Comparison of ENCODE assay signal across 14 cellular contexts in the genomic region with DNA sequence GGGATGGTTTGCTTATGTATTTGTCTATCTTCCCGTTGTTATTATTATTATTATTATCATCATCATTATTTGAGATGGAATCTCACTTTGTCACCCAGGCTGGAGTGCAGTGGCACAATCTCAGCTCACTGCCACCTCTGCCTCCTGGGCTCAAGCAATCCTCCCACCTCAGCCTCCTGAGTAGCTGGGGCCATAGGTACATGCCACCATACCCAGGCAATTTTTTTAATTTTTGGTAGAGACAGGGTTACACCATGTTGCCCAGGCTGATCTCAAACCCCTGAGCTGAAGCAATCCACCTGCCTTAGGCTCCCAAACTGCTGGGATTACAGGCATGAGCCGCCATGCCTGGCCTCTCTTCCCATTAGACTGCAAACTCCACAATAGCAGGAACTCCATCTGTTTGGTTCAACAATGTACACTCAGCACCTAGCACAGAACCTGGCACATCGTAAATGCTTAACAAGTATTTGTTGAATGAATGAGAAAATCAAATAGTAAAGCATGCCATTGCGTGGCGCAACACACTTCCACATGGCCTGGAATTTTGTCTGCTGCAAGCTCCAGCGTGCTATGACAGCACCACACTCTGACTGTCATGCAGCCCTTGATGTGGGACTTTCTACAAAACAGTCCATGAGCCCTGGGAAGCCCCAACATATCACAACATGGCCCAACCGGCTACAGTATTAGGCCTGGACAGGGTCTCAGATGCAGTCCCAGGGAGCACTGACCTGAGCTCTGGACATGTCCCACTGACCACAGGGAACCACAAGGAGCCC. TPM values are rescaled to one million over a fixed set of nuclear protein-coding genes. Genes with fewer than 3 reads are reported as not detected.
A peak's percentile ranks its signal among the peaks of the same experiment; 100 is the strongest.
DNase-seq lines count a peak whose midpoint lies in the region; ATAC-seq and TF ChIP-seq lines count a peak whose summit lies in the region.
"Had no signal": no experiment of that assay in that cellular context is flagged by ENCODE, and none has a peak within 500 bp of the region (broad histone marks: within the 10 kb centered on the region; RNA-seq: fewer than 3 reads in every experiment).

No MANE protein-coding gene starts in this region.

- H3K4me1 ChIP-seq in transverse colon = peaks cover 8 to 36% (median 35%) of the 10 kb centered on the region in 4 donors

- H3K4me1 Mint-ChIP-seq in activated CD8-positive, alpha-beta memory T cell treated with anti-CD3 and anti-CD28 coated beads, Interleukin-2, amount 10 ng/mL, durations not matched to agents 7 days and 5 days = peaks cover 2% of the 10 kb centered on the region
- peaks cover 71% of the 10 kb centered on the region for H3K4me1 Mint-ChIP-seq in mesothelial cell of epicardium

- in situ Hi-C loops in transverse colon (cut with MboI; ENCODE audit: low pct_ligation_motif_present in 1 of 4, low pct_unique_long_range_greater_than_20kb in 1 of 4, low sequenced_read_pairs in 3 of 4) = loop anchor here in 1 of 4 donors (25.0 kb wide), 1 partner anchor 385 kb away; no protein-coding TSS in a partner anchor

- H3K27me3 ChIP-seq in transverse colon = no peaks in the 10 kb centered on the region
- H3K27me3 ChIP-seq: testis had no signal

- H3K4me3 Mint-ChIP-seq in activated CD8-positive, alpha-beta memory T cell treated with anti-CD3 and anti-CD28 coated beads, Interleukin-2, amount 10 ng/mL, durations not matched to agents 7 days and 5 days = no peak overlapping the region
- no peak overlapping the region for H3K4me3 Mint-ChIP-seq in mesothelial cell of epicardium
- H3K4me3 Mint-ChIP-seq: dendritic cell treated with granulocyte-macrophage colony-stimulating factor and Interleukin-4, amounts not matched to agents 40 ng/mL and 50 ng/mL, for 4 days; neural progenitor cell had no signal

- H3K4me3 ChIP-seq in transverse colon = no peak overlapping the region
- H3K4me3 ChIP-seq: neural progenitor cell, testis had no signal

- H3K36me3 Mint-ChIP-seq in activated CD8-positive, alpha-beta memory T cell treated with anti-CD3 and anti-CD28 coated beads, Interleukin-2, amount 10 ng/mL, durations not matched to agents 7 days and 5 days = no peaks in the 10 kb centered on the region
- no peaks in the 10 kb centered on the region for H3K36me3 Mint-ChIP-seq in mesothelial cell of epicardium
- H3K36me3 Mint-ChIP-seq: neural progenitor cell had no signal

- no peak for TF ChIP-seq EP300 in transverse colon (IDR thresholded peaks at IDR 0.05; ENCODE audit: low read depth)

- DNase-seq in activated CD8-positive, alpha-beta memory T cell treated with anti-CD3 and anti-CD28 coated beads for 24 hours = peak; percentile 38
- no peak for DNase-seq in activated CD8-positive, alpha-beta memory T cell treated with anti-CD3 and anti-CD28 coated beads, Interleukin-2, amount 10 ng/mL, durations not matched to agents 7 days and 5 days
- peak; percentile 14 for DNase-seq in epidermal melanocyte (ENCODE audit: insufficient read length, low spot score)
- DNase-seq in mesothelial cell of epicardium (ENCODE audit: low spot score in 2 of 2, unreplicated experiment in 2 of 2) = no peak
- no peak for DNase-seq in transverse colon
- DNase-seq in DMS79 treated with DMSO at 0.1 percent for 48 hours (lab: John Stamatoyannopoulos, UW) = no peak
- DNase-seq in NCI-H1048 (lab: John Stamatoyannopoulos, UW) = no peak
- DNase-seq: GOT3, WERI-Rb-1 had no signal

- H3K9me3 Mint-ChIP-seq in activated CD8-positive, alpha-beta memory T cell treated with anti-CD3 and anti-CD28 coated beads, Interleukin-2, amount 10 ng/mL, durations not matched to agents 7 days and 5 days (ENCODE audit: low read depth) = no peaks in the 10 kb centered on the region
- H3K9me3 Mint-ChIP-seq in mesothelial cell of epicardium = no peaks in the 10 kb centered on the region
- H3K9me3 Mint-ChIP-seq: dendritic cell treated with granulocyte-macrophage colony-stimulating factor and Interleukin-4, amounts not matched to agents 40 ng/mL and 50 ng/mL, for 4 days; neural progenitor cell had no signal

- no peaks in the 10 kb centered on the region for H3K36me3 ChIP-seq in transverse colon
- H3K36me3 ChIP-seq: neural progenitor cell, WERI-Rb-1 had no signal

- intact Hi-C loops in transverse colon (cut with DNase I; ENCODE audit: low total_unique reads) = no loop called here

- peaks cover 26% of the 10 kb centered on the region for H3K27me3 Mint-ChIP-seq in activated CD8-positive, alpha-beta memory T cell treated with anti-CD3 and anti-CD28 coated beads, Interleukin-2, amount 10 ng/mL, durations not matched to agents 7 days and 5 days
- no peaks in the 10 kb centered on the region for H3K27me3 Mint-ChIP-seq in mesothelial cell of epicardium (ENCODE audit: low read depth)

- H3K9me3 ChIP-seq in transverse colon = no peaks in the 10 kb centered on the region
- H3K9me3 ChIP-seq: testis had no signal

- H3K27ac Mint-ChIP-seq in activated CD8-positive, alpha-beta memory T cell treated with anti-CD3 and anti-CD28 coated beads, Interleukin-2, amount 10 ng/mL, durations not matched to agents 7 days and 5 days = no peak overlapping the region
- H3K27ac Mint-ChIP-seq in mesothelial cell of epicardium = peak overlapping the region; percentile 95
- H3K27ac Mint-ChIP-seq: dendritic cell treated with granulocyte-macrophage colony-stimulating factor and Interleukin-4, amounts not matched to agents 40 ng/mL and 50 ng/mL, for 4 days; neural progenitor cell had no signal

- no peak for TF ChIP-seq CTCF in mesothelial cell of epicardium (IDR thresholded peaks at IDR 0.05; ENCODE audit: unreplicated experiment)
- TF ChIP-seq CTCF in transverse colon (IDR thresholded peaks at IDR 0.05) = no peak

- CTCF ChIA-PET in activated CD8-positive, alpha-beta memory T cell treated with anti-CD3 and anti-CD28 coated beads, Interleukin-2, amount 10 ng/mL, durations not matched to agents 7 days and 5 days (lab: Charles Lee) = no interaction called here

- 79% methylated on average over 7 of the region's 7 CpGs; no CpG with 5 or more reads in 1 of the 2 donors for WGBS in transverse colon (ENCODE audit: low coverage in 1 of 2), 2 donors

- peak overlapping the region in 3 of 4 donors; percentile 90 to 94 (median 90) for H3K27ac ChIP-seq in transverse colon
- H3K27ac ChIP-seq: KMS-11, neural progenitor cell, WERI-Rb-1 had no signal

- no peak for ATAC-seq in activated CD8-positive, alpha-beta memory T cell treated with anti-CD3 and anti-CD28 coated beads, Interleukin-2, amount 10 ng/mL, durations not matched to agents 7 days and 5 days
- no peak for ATAC-seq in GM21423 (IDR thresholded peaks at IDR 0.05; ENCODE audit: unreplicated experiment)

- no peak for TF ChIP-seq POLR2A in transverse colon (IDR thresholded peaks at IDR 0.05)

RNA-seq across cellular contexts. Expression of a gene that starts 3.8 kb away (rescaled TPM):
- not detected for total RNA-seq in activated CD8-positive, alpha-beta memory T cell treated with anti-CD3 and anti-CD28 coated beads, Interleukin-2, amount 10 ng/mL, durations not matched to agents 7 days and 5 days
- total RNA-seq in mesothelial cell of epicardium (201 to 212 TPM (median 211 TPM) in 3 replicates), transverse colon (100 to 1,000 TPM; 229 to 300 (median 272) TPM)

RNA-seq across cellular contexts. Expression of a gene that starts 45.0 kb away (rescaled TPM):
- not detected for total RNA-seq in activated CD8-positive, alpha-beta memory T cell treated with anti-CD3 and anti-CD28 coated beads, Interleukin-2, amount 10 ng/mL, durations not matched to agents 7 days and 5 days
- total RNA-seq in mesothelial cell of epicardium (0.71 to 1.1 TPM (median 0.98 TPM) in 3 replicates), transverse colon (under 1 TPM in 1 of 4 donors, not detected in 3; 0.48 TPM)

Comparison
In these comparisons a context has a peak if more than half of its experiments do, and no peak if none do; other contexts are left out.
1. DNase-seq: peak in activated CD8-positive, alpha-beta memory T cell treated with anti-CD3 and anti-CD28 coated beads for 24 hours (single experiment) and epidermal melanocyte (single experiment); none in activated CD8-positive, alpha-beta memory T cell treated with anti-CD3 and anti-CD28 coated beads, Interleukin-2, amount 10 ng/mL, durations not matched to agents 7 days and 5 days (single experiment), mesothelial cell of epicardium (0 of 2), transverse colon (single experiment), DMS79 treated with DMSO at 0.1 percent for 48 hours (single experiment) and NCI-H1048 (single experiment).
2. RNA of a gene that starts 3.8 kb away (total RNA-seq): 229 to 300 TPM in transverse colon and 201 to 212 TPM in mesothelial cell of epicardium; not detected in activated CD8-positive, alpha-beta memory T cell treated with anti-CD3 and anti-CD28 coated beads, Interleukin-2, amount 10 ng/mL, durations not matched to agents 7 days and 5 days; every median in the first group is over 100 times any median in the second.